ENCODE assay signal across 2 cellular contexts in genomic region chr3:32334675-32335074, GRCh38.
TF ChIP-seq lines count a peak whose summit lies in the region.

No MANE protein-coding gene starts in this region.

TF ChIP-seq in GM23338, 12 proteins besides CTCF, POLR2A, EP300 and RAD21 (continued from another document):
- TF ChIP-seq ZNF462 (CRISPR knock-in tag; IDR thresholded peaks at IDR 0.05) (no peak), EZH2phosphoT487 (IDR thresholded peaks at IDR 0.05; ENCODE audit: unreplicated experiment) (no peak), ZNF331 (CRISPR knock-in tag; IDR thresholded peaks at IDR 0.05; ENCODE audit: low read depth) (no peak), EZH2 (IDR thresholded peaks at IDR 0.05; ENCODE audit: low read depth, unreplicated experiment) (no peak), REST (IDR thresholded peaks at IDR 0.05; ENCODE audit: unreplicated experiment) (no peak), POLR2AphosphoS5 (IDR thresholded peaks at IDR 0.05; ENCODE audit: low read depth) (no peak), NANOG (IDR thresholded peaks at IDR 0.05; ENCODE audit: borderline replicate concordance) (no peak), ETS1 (IDR thresholded peaks at IDR 0.05) (no peak), STAT1 (IDR thresholded peaks at IDR 0.05; ENCODE audit: unreplicated experiment) (no peak)
TF ChIP-seq in GM23338: peak in this region for 0.

TF ChIP-seq in K562, 482 proteins besides CTCF, POLR2A, EP300 and RAD21 (continued from another document):
- TF ChIP-seq RERE (CRISPR knock-in tag; IDR thresholded peaks at IDR 0.05; ENCODE audit: borderline replicate concordance), result no peak
- peak; percentile 51; the same call in 1 of the 2 replicates for TF ChIP-seq ZNF384 (IDR thresholded peaks at IDR 0.05; ENCODE audit: low read depth, low read length)
- no peak for TF ChIP-seq ZNF696 (CRISPR knock-in tag; conservative IDR thresholded peaks at IDR 0.05)
- no peak for TF ChIP-seq ZNF586 (CRISPR knock-in tag; conservative IDR thresholded peaks at IDR 0.05)
- TF ChIP-seq GATAD2B (IDR thresholded peaks at IDR 0.05; ENCODE audit: borderline replicate concordance), result no peak
- TF ChIP-seq MYBL2 (IDR thresholded peaks at IDR 0.05; ENCODE audit: low read depth), result no peak
- no peak for TF ChIP-seq MYBL2 (CRISPR knock-in tag; IDR thresholded peaks at IDR 0.05; ENCODE audit: borderline replicate concordance)
- TF ChIP-seq ZNF398 (CRISPR knock-in tag; IDR thresholded peaks at IDR 0.05), result no peak
- no peak for TF ChIP-seq TSC22D4 (tag; IDR thresholded peaks at IDR 0.05)
- TF ChIP-seq ETS1 (conservative IDR thresholded peaks at IDR 0.05; ENCODE audit: control insufficient read depth, low read depth, low read length), result no peak
- 0 out of 2 replicates have a peak, but pooled peaks have one; percentile 17 for TF ChIP-seq SMC3 (conservative IDR thresholded peaks at IDR 0.05; ENCODE audit: insufficient read depth, low read depth, low read length)
- TF ChIP-seq SMARCA5 (IDR thresholded peaks at IDR 0.05), result no peak
